1 cellular context compared by ENCODE assay signal in the genomic region with DNA sequence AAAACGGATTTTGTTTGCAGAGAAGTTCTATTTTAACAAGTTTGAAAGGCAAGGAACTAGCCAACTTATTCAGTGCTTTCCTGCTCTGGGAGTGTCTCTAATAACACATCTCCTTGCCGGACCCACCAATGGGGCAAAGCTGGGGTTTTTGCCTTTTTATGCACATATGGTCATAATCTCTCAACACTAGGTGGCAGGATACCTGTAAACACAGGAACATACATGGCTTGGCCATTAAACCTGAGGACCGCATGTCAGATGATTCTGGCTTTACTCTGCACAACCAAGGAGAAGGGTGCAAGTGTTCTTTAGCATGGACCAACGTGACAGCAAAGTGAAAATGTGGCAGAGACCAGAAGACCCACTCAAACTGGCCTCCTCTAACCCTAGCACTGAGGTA.
TF ChIP-seq lines count a peak whose summit lies in the region.

No MANE protein-coding gene starts in this region.

TF ChIP-seq in K562, 482 proteins besides CTCF, POLR2A, EP300 and RAD21:
- TF ChIP-seq NCOA6 (IDR thresholded peaks at IDR 0.05): no peak
- TF ChIP-seq FOXK2 (conservative IDR thresholded peaks at IDR 0.05 in 1 of 2, IDR thresholded peaks at IDR 0.05 in 1 of 2; ENCODE audit: low read depth in 2 of 2): peak; percentile 40 to 47; a peak in 1 of 4 replicates
- TF ChIP-seq HES1 (IDR thresholded peaks at IDR 0.05; ENCODE audit: low read depth): no peak
- TF ChIP-seq BCL6 (CRISPR knock-in tag; IDR thresholded peaks at IDR 0.05): no peak
- TF ChIP-seq SMAD3 (CRISPR knock-in tag; conservative IDR thresholded peaks at IDR 0.05): no peak
- TF ChIP-seq PURB (CRISPR knock-in tag; IDR thresholded peaks at IDR 0.05; ENCODE audit: low read depth): no peak
- TF ChIP-seq, protein P1, sequence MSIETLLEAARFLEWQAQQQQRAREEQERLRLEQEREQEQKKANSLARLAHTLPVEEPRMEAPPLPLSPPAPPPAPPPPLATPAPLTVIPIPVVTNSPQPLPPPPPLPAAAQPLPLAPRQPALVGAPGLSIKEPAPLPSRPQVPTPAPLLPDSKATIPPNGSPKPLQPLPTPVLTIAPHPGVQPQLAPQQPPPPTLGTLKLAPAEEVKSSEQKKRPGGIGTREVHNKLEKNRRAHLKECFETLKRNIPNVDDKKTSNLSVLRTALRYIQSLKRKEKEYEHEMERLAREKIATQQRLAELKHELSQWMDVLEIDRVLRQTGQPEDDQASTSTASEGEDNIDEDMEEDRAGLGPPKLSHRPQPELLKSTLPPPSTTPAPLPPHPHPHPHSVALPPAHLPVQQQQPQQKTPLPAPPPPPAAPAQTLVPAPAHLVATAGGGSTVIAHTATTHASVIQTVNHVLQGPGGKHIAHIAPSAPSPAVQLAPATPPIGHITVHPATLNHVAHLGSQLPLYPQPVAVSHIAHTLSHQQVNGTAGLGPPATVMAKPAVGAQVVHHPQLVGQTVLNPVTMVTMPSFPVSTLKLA (conservative IDR thresholded peaks at IDR 0.05): peak; percentile 29 to 43; a peak in 1 of 4 replicates
- peak; percentile 67 for TF ChIP-seq SMC3 (conservative IDR thresholded peaks at IDR 0.05; ENCODE audit: insufficient read depth, low read depth, low read length)
- 0 out of 2 replicates have a peak, but pooled peaks have one; percentile 39 for TF ChIP-seq FOXJ2 (tag; IDR thresholded peaks at IDR 0.05)
- TF ChIP-seq KDM1A (IDR thresholded peaks at IDR 0.05): no peak
- TF ChIP-seq, protein P2, sequence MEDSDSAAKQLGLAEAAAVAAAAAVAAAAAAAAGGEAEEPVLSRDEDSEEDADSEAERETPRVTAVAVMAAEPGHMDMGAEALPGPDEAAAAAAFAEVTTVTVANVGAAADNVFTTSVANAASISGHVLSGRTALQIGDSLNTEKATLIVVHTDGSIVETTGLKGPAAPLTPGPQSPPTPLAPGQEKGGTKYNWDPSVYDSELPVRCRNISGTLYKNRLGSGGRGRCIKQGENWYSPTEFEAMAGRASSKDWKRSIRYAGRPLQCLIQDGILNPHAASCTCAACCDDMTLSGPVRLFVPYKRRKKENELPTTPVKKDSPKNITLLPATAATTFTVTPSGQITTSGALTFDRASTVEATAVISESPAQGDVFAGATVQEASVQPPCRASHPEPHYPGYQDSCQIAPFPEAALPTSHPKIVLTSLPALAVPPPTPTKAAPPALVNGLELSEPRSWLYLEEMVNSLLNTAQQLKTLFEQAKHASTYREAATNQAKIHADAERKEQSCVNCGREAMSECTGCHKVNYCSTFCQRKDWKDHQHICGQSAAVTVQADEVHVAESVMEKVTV (CRISPR knock-in tag; IDR thresholded peaks at IDR 0.05): peak; percentile 56; the same call in 1 of the 2 replicates
- no peak for TF ChIP-seq ZNF778 (CRISPR knock-in tag; IDR thresholded peaks at IDR 0.05)
- TF ChIP-seq HEY1 (CRISPR knock-in tag; IDR thresholded peaks at IDR 0.05; ENCODE audit: borderline replicate concordance): no peak
- 0 out of 2 replicates have a peak, but pooled peaks have one; percentile 51 for TF ChIP-seq MYC (IDR thresholded peaks at IDR 0.05; ENCODE audit: low read depth, low read length)
- TF ChIP-seq MYC (CRISPR knock-in tag; IDR thresholded peaks at IDR 0.05; ENCODE audit: borderline replicate concordance, low read depth): no peak
TF ChIP-seq in K562: peak in this region for 6.
